Comparison of ENCODE assay signal across 1 cellular context in genomic region chr2:237231593-237231992, GRCh38.
TF ChIP-seq lines count a peak whose summit lies in the region.

No MANE protein-coding gene starts in this region.

TF ChIP-seq in IMR-90, 13 proteins besides CTCF, POLR2A, EP300 and RAD21 (continued from another document):
- TF ChIP-seq ELK1 (IDR thresholded peaks at IDR 0.05; ENCODE audit: borderline replicate concordance, low read depth, low read length) (no peak), RCOR1 (IDR thresholded peaks at IDR 0.05; ENCODE audit: insufficient replicate concordance, low read length) (no peak), FOS (IDR thresholded peaks at IDR 0.05; ENCODE audit: low read depth, low read length) (no peak), CHD1 (IDR thresholded peaks at IDR 0.05; ENCODE audit: low read depth, low read length) (no peak), MAZ (IDR thresholded peaks at IDR 0.05; ENCODE audit: borderline replicate concordance, low read depth, low read length) (no peak), USF2 (IDR thresholded peaks at IDR 0.05; ENCODE audit: low read depth, low read length) (no peak), NFE2L2 (IDR thresholded peaks at IDR 0.05; ENCODE audit: low read depth, low read length) (no peak), SMC3 (IDR thresholded peaks at IDR 0.05; ENCODE audit: low read depth, low read length) (no peak), BHLHE40 (IDR thresholded peaks at IDR 0.05; ENCODE audit: low read depth, low read length) (no peak)
